ENCODE assay signal across 1 cellular context in the genomic region with DNA sequence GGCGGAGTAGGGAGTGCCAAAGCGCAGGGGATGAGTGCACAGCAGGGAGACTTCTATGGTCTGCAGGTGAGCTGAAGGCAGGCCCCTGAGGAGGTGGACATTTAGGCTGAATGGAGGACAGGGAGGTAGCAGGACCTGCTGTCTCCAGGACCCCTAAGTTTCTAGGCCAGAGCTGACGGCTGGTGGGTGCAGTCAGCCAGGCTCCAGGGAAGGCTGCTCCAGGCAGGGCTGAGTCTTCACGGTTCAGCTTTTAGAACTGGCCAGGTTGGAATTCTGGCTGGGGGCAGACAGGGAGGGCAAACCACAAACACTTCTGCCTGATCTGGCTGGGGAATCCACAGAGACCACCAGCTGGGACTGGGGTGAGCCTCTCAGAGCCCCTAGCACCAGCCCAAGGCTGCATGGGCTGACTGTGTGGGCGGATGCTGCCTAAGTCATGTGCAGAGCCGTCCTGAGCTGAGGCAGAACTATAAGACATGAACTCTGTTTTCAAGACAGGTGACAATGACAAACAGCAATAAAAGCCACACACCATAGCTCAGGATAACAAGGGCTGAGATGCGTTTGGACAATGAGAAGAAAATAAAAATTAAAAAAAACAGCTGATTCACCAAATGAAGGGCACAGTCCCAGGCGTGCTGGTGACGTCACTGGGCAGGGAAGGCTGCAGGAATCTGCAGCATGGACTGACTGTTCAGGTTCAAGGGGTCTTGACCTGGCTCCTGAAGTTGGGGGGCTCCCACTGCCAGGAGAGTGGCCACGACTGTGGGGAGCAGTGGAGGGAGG.
TF ChIP-seq lines count a peak whose summit lies in the region.

No MANE protein-coding gene starts in this region.

TF ChIP-seq in HepG2, 621 proteins besides CTCF, POLR2A, EP300 and RAD21 (continued from another document and continues in another):
- TF ChIP-seq, protein P1, sequence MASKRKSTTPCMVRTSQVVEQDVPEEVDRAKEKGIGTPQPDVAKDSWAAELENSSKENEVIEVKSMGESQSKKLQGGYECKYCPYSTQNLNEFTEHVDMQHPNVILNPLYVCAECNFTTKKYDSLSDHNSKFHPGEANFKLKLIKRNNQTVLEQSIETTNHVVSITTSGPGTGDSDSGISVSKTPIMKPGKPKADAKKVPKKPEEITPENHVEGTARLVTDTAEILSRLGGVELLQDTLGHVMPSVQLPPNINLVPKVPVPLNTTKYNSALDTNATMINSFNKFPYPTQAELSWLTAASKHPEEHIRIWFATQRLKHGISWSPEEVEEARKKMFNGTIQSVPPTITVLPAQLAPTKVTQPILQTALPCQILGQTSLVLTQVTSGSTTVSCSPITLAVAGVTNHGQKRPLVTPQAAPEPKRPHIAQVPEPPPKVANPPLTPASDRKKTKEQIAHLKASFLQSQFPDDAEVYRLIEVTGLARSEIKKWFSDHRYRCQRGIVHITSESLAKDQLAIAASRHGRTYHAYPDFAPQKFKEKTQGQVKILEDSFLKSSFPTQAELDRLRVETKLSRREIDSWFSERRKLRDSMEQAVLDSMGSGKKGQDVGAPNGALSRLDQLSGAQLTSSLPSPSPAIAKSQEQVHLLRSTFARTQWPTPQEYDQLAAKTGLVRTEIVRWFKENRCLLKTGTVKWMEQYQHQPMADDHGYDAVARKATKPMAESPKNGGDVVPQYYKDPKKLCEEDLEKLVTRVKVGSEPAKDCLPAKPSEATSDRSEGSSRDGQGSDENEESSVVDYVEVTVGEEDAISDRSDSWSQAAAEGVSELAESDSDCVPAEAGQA (IDR thresholded peaks at IDR 0.05; ENCODE audit: low read depth): no peak
- TF ChIP-seq, protein P1 (CRISPR knock-in tag; IDR thresholded peaks at IDR 0.05; ENCODE audit: borderline replicate concordance): no peak
- no peak for TF ChIP-seq HNRNPK (IDR thresholded peaks at IDR 0.05; ENCODE audit: low read depth, low read length, poor library complexity, severe bottlenecking)
- peak; percentile 14; the same call in 1 of the 2 replicates for TF ChIP-seq TBX2 (CRISPR knock-in tag; IDR thresholded peaks at IDR 0.05; ENCODE audit: borderline replicate concordance)
- TF ChIP-seq KAT7 (CRISPR knock-in tag; IDR thresholded peaks at IDR 0.05; ENCODE audit: borderline replicate concordance): no peak
- TF ChIP-seq TARDBP (CRISPR knock-in tag; IDR thresholded peaks at IDR 0.05): no peak
- TF ChIP-seq ZBTB7A (CRISPR knock-in tag; IDR thresholded peaks at IDR 0.05): 0 out of 2 replicates have a peak, but pooled peaks have one; percentile 0
- TF ChIP-seq, protein P2, sequence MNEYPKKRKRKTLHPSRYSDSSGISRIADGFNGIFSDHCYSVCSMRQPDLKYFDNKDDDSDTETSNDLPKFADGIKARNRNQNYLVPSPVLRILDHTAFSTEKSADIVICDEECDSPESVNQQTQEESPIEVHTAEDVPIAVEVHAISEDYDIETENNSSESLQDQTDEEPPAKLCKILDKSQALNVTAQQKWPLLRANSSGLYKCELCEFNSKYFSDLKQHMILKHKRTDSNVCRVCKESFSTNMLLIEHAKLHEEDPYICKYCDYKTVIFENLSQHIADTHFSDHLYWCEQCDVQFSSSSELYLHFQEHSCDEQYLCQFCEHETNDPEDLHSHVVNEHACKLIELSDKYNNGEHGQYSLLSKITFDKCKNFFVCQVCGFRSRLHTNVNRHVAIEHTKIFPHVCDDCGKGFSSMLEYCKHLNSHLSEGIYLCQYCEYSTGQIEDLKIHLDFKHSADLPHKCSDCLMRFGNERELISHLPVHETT (CRISPR knock-in tag; conservative IDR thresholded peaks at IDR 0.05): no peak
- no peak for TF ChIP-seq ZNF746 (CRISPR knock-in tag; IDR thresholded peaks at IDR 0.05)
- no peak for TF ChIP-seq MYC (CRISPR knock-in tag; IDR thresholded peaks at IDR 0.05; ENCODE audit: borderline replicate concordance)
- TF ChIP-seq KMT2B (CRISPR knock-in tag; IDR thresholded peaks at IDR 0.05): 0 out of 2 replicates have a peak, but pooled peaks have one; percentile 6
- no peak for TF ChIP-seq ZNF3 (CRISPR knock-in tag; IDR thresholded peaks at IDR 0.05)
- no peak for TF ChIP-seq HOXA7 (CRISPR knock-in tag; IDR thresholded peaks at IDR 0.05)
- no peak for TF ChIP-seq NONO (IDR thresholded peaks at IDR 0.05)
- 0 out of 2 replicates have a peak, but pooled peaks have one; percentile 56 for TF ChIP-seq NONO (CRISPR knock-in tag; conservative IDR thresholded peaks at IDR 0.05)
- no peak for TF ChIP-seq U2AF1 (optimal IDR thresholded peaks at IDR 0.05; ENCODE audit: low read depth, low read length)
- peak; percentile 12 for TF ChIP-seq ZFY (CRISPR knock-in tag; IDR thresholded peaks at IDR 0.05)
- TF ChIP-seq ZNF761 (CRISPR knock-in tag; conservative IDR thresholded peaks at IDR 0.05): no peak; the same call in 1 of the 2 replicates
- TF ChIP-seq, protein P3, sequence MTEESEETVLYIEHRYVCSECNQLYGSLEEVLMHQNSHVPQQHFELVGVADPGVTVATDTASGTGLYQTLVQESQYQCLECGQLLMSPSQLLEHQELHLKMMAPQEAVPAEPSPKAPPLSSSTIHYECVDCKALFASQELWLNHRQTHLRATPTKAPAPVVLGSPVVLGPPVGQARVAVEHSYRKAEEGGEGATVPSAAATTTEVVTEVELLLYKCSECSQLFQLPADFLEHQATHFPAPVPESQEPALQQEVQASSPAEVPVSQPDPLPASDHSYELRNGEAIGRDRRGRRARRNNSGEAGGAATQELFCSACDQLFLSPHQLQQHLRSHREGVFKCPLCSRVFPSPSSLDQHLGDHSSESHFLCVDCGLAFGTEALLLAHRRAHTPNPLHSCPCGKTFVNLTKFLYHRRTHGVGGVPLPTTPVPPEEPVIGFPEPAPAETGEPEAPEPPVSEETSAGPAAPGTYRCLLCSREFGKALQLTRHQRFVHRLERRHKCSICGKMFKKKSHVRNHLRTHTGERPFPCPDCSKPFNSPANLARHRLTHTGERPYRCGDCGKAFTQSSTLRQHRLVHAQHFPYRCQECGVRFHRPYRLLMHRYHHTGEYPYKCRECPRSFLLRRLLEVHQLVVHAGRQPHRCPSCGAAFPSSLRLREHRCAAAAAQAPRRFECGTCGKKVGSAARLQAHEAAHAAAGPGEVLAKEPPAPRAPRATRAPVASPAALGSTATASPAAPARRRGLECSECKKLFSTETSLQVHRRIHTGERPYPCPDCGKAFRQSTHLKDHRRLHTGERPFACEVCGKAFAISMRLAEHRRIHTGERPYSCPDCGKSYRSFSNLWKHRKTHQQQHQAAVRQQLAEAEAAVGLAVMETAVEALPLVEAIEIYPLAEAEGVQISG (CRISPR knock-in tag; IDR thresholded peaks at IDR 0.05): no peak
- no peak for TF ChIP-seq ZNF292 (CRISPR knock-in tag; IDR thresholded peaks at IDR 0.05; ENCODE audit: borderline replicate concordance, low read depth)
- TF ChIP-seq ZSCAN31 (CRISPR knock-in tag; IDR thresholded peaks at IDR 0.05; ENCODE audit: low read depth): no peak
- no peak for TF ChIP-seq NAIF1 (CRISPR knock-in tag; IDR thresholded peaks at IDR 0.05; ENCODE audit: borderline replicate concordance)
- TF ChIP-seq, protein P4, sequence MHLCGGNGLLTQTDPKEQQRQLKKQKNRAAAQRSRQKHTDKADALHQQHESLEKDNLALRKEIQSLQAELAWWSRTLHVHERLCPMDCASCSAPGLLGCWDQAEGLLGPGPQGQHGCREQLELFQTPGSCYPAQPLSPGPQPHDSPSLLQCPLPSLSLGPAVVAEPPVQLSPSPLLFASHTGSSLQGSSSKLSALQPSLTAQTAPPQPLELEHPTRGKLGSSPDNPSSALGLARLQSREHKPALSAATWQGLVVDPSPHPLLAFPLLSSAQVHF (CRISPR knock-in tag; IDR thresholded peaks at IDR 0.05): no peak
- no peak for TF ChIP-seq EEA1 (CRISPR knock-in tag; IDR thresholded peaks at IDR 0.05; ENCODE audit: borderline replicate concordance)
- TF ChIP-seq RFX3 (CRISPR knock-in tag; IDR thresholded peaks at IDR 0.05): no peak
- no peak for TF ChIP-seq ZSCAN9 (CRISPR knock-in tag; IDR thresholded peaks at IDR 0.05; ENCODE audit: borderline replicate concordance)
- TF ChIP-seq, protein P5, sequence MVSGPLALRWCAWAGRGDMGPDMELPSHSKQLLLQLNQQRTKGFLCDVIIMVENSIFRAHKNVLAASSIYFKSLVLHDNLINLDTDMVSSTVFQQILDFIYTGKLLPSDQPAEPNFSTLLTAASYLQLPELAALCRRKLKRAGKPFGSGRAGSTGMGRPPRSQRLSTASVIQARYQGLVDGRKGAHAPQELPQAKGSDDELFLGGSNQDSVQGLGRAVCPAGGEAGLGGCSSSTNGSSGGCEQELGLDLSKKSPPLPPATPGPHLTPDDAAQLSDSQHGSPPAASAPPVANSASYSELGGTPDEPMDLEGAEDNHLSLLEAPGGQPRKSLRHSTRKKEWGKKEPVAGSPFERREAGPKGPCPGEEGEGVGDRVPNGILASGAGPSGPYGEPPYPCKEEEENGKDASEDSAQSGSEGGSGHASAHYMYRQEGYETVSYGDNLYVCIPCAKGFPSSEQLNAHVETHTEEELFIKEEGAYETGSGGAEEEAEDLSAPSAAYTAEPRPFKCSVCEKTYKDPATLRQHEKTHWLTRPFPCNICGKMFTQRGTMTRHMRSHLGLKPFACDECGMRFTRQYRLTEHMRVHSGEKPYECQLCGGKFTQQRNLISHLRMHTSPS (CRISPR knock-in tag; IDR thresholded peaks at IDR 0.05; ENCODE audit: low read depth): no peak
- no peak for TF ChIP-seq AGO1 (IDR thresholded peaks at IDR 0.05; ENCODE audit: low read depth, low read length, poor library complexity, severe bottlenecking)
- TF ChIP-seq ARID2 (CRISPR knock-in tag; IDR thresholded peaks at IDR 0.05; ENCODE audit: borderline replicate concordance): no peak
- no peak for TF ChIP-seq SNAI1 (CRISPR knock-in tag; IDR thresholded peaks at IDR 0.05; ENCODE audit: borderline replicate concordance)
- 0 out of 2 replicates have a peak, but pooled peaks have one; percentile 22 for TF ChIP-seq HOXA5 (CRISPR knock-in tag; IDR thresholded peaks at IDR 0.05)
- TF ChIP-seq FOXC1 (CRISPR knock-in tag; IDR thresholded peaks at IDR 0.05; ENCODE audit: borderline replicate concordance): no peak
- TF ChIP-seq, protein P6, sequence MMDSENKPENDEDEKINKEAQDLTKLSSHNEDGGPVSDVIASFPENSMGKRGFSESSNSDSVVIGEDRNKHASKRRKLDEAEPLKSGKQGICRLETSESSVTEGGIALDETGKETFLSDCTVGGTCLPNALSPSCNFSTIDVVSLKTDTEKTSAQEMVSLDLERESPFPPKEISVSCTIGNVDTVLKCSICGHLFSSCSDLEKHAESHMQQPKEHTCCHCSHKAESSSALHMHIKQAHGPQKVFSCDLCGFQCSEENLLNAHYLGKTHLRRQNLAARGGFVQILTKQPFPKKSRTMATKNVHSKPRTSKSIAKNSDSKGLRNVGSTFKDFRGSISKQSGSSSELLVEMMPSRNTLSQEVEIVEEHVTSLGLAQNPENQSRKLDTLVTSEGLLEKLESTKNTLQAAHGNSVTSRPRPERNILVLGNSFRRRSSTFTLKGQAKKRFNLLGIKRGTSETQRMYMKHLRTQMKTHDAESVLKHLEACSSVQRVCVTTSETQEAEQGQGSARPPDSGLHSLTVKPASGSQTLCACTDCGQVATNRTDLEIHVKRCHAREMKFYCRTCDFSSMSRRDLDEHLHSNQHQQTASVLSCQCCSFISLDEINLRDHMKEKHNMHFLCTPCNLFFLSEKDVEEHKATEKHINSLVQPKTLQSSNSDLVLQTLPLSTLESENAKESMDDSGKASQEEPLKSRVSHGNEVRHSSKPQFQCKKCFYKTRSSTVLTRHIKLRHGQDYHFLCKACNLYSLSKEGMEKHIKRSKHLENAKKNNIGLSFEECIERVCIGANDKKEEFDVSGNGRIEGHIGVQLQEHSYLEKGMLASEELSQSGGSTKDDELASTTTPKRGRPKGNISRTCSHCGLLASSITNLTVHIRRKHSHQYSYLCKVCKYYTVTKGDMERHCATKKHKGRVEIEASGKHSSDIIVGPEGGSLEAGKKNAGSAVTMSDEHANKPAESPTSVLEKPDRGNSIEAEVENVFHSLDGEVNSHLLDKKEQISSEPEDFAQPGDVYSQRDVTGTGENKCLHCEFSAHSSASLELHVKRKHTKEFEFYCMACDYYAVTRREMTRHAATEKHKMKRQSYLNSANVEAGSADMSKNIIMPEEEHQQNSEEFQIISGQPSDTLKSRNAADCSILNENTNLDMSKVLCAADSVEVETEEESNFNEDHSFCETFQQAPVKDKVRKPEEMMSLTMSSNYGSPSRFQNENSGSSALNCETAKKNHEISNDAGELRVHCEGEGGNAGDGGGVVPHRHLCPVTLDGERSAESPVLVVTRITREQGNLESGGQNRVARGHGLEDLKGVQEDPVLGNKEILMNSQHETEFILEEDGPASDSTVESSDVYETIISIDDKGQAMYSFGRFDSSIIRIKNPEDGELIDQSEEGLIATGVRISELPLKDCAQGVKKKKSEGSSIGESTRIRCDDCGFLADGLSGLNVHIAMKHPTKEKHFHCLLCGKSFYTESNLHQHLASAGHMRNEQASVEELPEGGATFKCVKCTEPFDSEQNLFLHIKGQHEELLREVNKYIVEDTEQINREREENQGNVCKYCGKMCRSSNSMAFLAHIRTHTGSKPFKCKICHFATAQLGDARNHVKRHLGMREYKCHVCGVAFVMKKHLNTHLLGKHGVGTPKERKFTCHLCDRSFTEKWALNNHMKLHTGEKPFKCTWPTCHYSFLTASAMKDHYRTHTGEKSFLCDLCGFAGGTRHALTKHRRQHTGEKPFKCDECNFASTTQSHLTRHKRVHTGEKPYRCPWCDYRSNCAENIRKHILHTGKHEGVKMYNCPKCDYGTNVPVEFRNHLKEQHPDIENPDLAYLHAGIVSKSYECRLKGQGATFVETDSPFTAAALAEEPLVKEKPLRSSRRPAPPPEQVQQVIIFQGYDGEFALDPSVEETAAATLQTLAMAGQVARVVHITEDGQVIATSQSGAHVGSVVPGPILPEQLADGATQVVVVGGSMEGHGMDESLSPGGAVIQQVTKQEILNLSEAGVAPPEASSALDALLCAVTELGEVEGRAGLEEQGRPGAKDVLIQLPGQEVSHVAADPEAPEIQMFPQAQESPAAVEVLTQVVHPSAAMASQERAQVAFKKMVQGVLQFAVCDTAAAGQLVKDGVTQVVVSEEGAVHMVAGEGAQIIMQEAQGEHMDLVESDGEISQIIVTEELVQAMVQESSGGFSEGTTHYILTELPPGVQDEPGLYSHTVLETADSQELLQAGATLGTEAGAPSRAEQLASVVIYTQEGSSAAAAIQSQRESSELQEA (CRISPR knock-in tag; IDR thresholded peaks at IDR 0.05; ENCODE audit: not compliant biosample characterization): no peak
- TF ChIP-seq TCF12 (IDR thresholded peaks at IDR 0.05): no peak
- TF ChIP-seq TCF12 (CRISPR knock-in tag; IDR thresholded peaks at IDR 0.05): no peak
- TF ChIP-seq FOXA1 (IDR thresholded peaks at IDR 0.05): no peak
- TF ChIP-seq FOXA1 (CRISPR knock-in tag; IDR thresholded peaks at IDR 0.05): no peak
- TF ChIP-seq ZNF33A (CRISPR knock-in tag; IDR thresholded peaks at IDR 0.05; ENCODE audit: borderline replicate concordance): no peak
